1 cellular context compared by ENCODE assay signal in genomic region chr9:3963266-3964019, GRCh38.
TF ChIP-seq lines count a peak whose summit lies in the region.

No MANE protein-coding gene starts in this region.

TF ChIP-seq in H1, 55 proteins besides CTCF, POLR2A, EP300 and RAD21:
- no peak for TF ChIP-seq SUZ12 (IDR thresholded peaks at IDR 0.05; ENCODE audit: low read length)
- TF ChIP-seq CTBP2 (IDR thresholded peaks at IDR 0.05; ENCODE audit: borderline replicate concordance, insufficient read depth, insufficient read length, low read length), result no peak
- TF ChIP-seq TEAD4 (IDR thresholded peaks at IDR 0.05; ENCODE audit: low read depth, low read length), result no peak
- no peak for TF ChIP-seq KDM5A (IDR thresholded peaks at IDR 0.05; ENCODE audit: low read length)
- TF ChIP-seq BACH1 (IDR thresholded peaks at IDR 0.05; ENCODE audit: low read length), result no peak
- no peak for TF ChIP-seq GABPA (IDR thresholded peaks at IDR 0.05; ENCODE audit: borderline replicate concordance, insufficient read depth, low read length)
- no peak for TF ChIP-seq CEBPB (IDR thresholded peaks at IDR 0.05; ENCODE audit: low read depth, low read length)
- TF ChIP-seq, protein P1, sequence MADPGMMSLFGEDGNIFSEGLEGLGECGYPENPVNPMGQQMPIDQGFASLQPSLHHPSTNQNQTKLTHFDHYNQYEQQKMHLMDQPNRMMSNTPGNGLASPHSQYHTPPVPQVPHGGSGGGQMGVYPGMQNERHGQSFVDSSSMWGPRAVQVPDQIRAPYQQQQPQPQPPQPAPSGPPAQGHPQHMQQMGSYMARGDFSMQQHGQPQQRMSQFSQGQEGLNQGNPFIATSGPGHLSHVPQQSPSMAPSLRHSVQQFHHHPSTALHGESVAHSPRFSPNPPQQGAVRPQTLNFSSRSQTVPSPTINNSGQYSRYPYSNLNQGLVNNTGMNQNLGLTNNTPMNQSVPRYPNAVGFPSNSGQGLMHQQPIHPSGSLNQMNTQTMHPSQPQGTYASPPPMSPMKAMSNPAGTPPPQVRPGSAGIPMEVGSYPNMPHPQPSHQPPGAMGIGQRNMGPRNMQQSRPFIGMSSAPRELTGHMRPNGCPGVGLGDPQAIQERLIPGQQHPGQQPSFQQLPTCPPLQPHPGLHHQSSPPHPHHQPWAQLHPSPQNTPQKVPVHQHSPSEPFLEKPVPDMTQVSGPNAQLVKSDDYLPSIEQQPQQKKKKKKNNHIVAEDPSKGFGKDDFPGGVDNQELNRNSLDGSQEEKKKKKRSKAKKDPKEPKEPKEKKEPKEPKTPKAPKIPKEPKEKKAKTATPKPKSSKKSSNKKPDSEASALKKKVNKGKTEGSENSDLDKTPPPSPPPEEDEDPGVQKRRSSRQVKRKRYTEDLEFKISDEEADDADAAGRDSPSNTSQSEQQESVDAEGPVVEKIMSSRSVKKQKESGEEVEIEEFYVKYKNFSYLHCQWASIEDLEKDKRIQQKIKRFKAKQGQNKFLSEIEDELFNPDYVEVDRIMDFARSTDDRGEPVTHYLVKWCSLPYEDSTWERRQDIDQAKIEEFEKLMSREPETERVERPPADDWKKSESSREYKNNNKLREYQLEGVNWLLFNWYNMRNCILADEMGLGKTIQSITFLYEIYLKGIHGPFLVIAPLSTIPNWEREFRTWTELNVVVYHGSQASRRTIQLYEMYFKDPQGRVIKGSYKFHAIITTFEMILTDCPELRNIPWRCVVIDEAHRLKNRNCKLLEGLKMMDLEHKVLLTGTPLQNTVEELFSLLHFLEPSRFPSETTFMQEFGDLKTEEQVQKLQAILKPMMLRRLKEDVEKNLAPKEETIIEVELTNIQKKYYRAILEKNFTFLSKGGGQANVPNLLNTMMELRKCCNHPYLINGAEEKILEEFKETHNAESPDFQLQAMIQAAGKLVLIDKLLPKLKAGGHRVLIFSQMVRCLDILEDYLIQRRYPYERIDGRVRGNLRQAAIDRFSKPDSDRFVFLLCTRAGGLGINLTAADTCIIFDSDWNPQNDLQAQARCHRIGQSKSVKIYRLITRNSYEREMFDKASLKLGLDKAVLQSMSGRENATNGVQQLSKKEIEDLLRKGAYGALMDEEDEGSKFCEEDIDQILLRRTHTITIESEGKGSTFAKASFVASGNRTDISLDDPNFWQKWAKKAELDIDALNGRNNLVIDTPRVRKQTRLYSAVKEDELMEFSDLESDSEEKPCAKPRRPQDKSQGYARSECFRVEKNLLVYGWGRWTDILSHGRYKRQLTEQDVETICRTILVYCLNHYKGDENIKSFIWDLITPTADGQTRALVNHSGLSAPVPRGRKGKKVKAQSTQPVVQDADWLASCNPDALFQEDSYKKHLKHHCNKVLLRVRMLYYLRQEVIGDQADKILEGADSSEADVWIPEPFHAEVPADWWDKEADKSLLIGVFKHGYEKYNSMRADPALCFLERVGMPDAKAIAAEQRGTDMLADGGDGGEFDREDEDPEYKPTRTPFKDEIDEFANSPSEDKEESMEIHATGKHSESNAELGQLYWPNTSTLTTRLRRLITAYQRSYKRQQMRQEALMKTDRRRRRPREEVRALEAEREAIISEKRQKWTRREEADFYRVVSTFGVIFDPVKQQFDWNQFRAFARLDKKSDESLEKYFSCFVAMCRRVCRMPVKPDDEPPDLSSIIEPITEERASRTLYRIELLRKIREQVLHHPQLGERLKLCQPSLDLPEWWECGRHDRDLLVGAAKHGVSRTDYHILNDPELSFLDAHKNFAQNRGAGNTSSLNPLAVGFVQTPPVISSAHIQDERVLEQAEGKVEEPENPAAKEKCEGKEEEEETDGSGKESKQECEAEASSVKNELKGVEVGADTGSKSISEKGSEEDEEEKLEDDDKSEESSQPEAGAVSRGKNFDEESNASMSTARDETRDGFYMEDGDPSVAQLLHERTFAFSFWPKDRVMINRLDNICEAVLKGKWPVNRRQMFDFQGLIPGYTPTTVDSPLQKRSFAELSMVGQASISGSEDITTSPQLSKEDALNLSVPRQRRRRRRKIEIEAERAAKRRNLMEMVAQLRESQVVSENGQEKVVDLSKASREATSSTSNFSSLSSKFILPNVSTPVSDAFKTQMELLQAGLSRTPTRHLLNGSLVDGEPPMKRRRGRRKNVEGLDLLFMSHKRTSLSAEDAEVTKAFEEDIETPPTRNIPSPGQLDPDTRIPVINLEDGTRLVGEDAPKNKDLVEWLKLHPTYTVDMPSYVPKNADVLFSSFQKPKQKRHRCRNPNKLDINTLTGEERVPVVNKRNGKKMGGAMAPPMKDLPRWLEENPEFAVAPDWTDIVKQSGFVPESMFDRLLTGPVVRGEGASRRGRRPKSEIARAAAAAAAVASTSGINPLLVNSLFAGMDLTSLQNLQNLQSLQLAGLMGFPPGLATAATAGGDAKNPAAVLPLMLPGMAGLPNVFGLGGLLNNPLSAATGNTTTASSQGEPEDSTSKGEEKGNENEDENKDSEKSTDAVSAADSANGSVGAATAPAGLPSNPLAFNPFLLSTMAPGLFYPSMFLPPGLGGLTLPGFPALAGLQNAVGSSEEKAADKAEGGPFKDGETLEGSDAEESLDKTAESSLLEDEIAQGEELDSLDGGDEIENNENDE (IDR thresholded peaks at IDR 0.05; ENCODE audit: insufficient replicate concordance, low read length), result no peak
- no peak for TF ChIP-seq CHD2 (IDR thresholded peaks at IDR 0.05; ENCODE audit: low read length)
- TF ChIP-seq SIN3A (conservative IDR thresholded peaks at IDR 0.05 in 1 of 2, IDR thresholded peaks at IDR 0.05 in 1 of 2; ENCODE audit: low read depth in 1 of 2, low read length in 2 of 2), result no peak
- TF ChIP-seq HDAC2 (IDR thresholded peaks at IDR 0.05; ENCODE audit: borderline replicate concordance in 1 of 2, low read depth in 2 of 2, low read length in 2 of 2), result no peak
- TF ChIP-seq ZNF274 (IDR thresholded peaks at IDR 0.05; ENCODE audit: borderline replicate concordance, extremely low read depth, low read length), result no peak
- no peak for TF ChIP-seq RXRA (IDR thresholded peaks at IDR 0.05; ENCODE audit: insufficient read depth, low read depth, low read length)
- no peak for TF ChIP-seq SP2 (IDR thresholded peaks at IDR 0.05; ENCODE audit: low read length)
- TF ChIP-seq RBBP5 (IDR thresholded peaks at IDR 0.05; ENCODE audit: borderline replicate concordance, low read depth, low read length), result no peak
